1 cellular context compared by ENCODE assay signal in the genomic region with DNA sequence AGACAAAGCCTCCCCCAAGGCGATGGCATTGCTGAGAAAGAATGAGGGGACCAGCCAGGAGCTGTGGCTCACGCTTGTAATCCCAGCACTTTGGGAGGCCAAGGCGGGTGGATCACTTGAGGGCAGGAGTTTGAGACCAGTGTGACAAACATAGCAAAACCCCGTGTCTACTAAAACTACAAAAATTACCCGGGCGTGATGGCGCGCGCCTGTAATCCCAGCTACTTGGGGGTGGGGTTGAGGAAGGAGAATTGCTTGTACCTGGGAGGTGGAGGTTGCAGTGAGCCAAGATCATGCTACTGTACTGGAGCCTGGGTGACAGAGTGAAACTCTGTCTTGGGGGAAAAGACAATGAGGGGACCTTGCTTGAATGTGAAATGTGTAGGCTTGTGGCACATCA.
TF ChIP-seq lines count a peak whose summit lies in the region.

No MANE protein-coding gene starts in this region.

TF ChIP-seq in WTC11, 78 proteins besides CTCF, POLR2A, EP300 and RAD21 (continued from another document):
- TF ChIP-seq, protein P1, sequence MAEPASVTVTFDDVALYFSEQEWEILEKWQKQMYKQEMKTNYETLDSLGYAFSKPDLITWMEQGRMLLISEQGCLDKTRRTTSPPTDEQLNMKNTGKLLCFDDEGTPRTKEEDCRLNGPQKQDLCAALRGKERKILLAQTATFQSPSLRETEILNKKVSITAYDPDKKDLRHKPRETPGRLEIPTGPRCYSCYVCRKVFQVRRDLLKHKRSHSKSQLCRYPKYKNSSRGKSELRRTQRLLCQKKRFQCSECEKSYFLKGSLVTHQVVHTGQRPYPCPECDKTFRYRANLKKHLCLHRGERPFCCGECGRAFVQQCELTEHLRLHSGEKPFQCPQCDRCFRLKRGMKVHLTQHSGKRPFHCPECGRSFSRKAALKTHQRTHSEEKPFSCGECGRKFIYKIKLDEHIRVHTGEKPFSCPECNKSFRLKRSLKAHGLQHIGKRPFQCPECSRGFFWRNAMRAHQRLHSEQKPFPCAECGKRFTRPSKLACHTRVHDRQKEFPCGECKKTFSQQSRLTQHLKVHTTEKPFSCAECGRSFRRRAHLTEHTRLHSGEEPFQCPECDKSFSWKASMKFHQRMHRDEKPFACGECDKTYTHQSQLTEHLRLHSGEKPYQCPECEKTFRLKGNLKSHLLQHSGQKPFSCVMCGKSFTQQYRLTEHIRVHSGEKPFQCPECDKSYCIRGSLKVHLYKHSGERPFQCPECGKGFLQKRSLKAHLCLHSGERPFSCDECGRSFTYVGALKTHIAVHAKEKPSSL (CRISPR knock-in tag; conservative IDR thresholded peaks at IDR 0.05), result no peak
- TF ChIP-seq SOX15 (CRISPR knock-in tag; IDR thresholded peaks at IDR 0.05), result no peak
- TF ChIP-seq RELA (CRISPR knock-in tag; IDR thresholded peaks at IDR 0.05; ENCODE audit: borderline replicate concordance), result no peak
